ENCODE assay signal across 1 cellular context in the genomic region with DNA sequence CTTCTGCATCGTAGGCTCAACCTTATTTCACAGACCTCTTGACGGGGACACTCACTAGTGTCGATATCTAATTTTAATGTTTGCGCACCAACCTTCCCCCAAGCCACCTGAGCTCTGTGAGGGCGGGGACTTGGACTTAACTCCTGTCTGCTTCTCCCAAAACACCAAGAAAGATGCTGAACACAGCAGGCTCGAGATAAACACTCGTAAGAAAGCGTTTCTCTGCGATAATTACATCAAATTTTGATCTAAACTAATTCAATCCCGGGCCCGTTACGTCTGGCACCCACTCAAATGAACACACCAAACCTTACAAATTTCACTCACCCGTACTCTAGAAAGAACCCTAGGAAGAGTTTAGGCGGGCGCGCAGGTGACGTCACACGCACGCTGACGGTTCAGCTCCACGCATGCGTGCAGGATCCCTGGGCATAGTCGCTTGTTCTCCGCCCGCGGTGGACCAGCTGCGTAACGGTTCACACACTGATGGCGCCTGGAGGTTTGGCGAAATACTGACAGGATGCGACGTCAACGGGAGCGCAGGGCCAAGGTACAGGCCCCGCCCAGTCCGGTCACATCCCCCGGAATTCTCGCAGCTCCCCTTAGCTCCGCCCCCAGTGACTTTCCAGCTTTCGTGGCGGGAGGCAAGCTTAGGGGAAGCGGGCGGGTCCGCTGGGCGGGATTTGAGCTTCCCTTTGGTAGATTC.
TF ChIP-seq lines count a peak whose summit lies in the region.

A gene with protein sequence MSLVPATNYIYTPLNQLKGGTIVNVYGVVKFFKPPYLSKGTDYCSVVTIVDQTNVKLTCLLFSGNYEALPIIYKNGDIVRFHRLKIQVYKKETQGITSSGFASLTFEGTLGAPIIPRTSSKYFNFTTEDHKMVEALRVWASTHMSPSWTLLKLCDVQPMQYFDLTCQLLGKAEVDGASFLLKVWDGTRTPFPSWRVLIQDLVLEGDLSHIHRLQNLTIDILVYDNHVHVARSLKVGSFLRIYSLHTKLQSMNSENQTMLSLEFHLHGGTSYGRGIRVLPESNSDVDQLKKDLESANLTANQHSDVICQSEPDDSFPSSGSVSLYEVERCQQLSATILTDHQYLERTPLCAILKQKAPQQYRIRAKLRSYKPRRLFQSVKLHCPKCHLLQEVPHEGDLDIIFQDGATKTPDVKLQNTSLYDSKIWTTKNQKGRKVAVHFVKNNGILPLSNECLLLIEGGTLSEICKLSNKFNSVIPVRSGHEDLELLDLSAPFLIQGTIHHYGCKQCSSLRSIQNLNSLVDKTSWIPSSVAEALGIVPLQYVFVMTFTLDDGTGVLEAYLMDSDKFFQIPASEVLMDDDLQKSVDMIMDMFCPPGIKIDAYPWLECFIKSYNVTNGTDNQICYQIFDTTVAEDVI (minus strand): TSS at position 359 of the 706 bp plus-strand sequence. CDS start 32,652 bp downstream, outside the sequence.

TF ChIP-seq in K562, 482 proteins besides CTCF, POLR2A, EP300 and RAD21 (continued from another document and continues in another):
- TF ChIP-seq, protein P1, sequence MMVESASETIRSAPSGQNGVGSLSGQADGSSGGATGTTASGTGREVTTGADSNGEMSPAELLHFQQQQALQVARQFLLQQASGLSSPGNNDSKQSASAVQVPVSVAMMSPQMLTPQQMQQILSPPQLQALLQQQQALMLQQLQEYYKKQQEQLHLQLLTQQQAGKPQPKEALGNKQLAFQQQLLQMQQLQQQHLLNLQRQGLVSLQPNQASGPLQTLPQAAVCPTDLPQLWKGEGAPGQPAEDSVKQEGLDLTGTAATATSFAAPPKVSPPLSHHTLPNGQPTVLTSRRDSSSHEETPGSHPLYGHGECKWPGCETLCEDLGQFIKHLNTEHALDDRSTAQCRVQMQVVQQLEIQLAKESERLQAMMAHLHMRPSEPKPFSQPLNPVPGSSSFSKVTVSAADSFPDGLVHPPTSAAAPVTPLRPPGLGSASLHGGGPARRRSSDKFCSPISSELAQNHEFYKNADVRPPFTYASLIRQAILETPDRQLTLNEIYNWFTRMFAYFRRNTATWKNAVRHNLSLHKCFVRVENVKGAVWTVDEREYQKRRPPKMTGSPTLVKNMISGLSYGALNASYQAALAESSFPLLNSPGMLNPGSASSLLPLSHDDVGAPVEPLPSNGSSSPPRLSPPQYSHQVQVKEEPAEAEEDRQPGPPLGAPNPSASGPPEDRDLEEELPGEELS (CRISPR knock-in tag; IDR thresholded peaks at IDR 0.05; ENCODE audit: borderline replicate concordance): peak; percentile 46; the same call in 1 of the 2 replicates
- TF ChIP-seq ZNF263 (CRISPR knock-in tag; IDR thresholded peaks at IDR 0.05; ENCODE audit: borderline replicate concordance): no peak
- TF ChIP-seq POLR3G (IDR thresholded peaks at IDR 0.05; ENCODE audit: extremely low read depth, insufficient read length, insufficient replicate concordance): no peak
- peak; percentile 69 for TF ChIP-seq CHD2 (IDR thresholded peaks at IDR 0.05; ENCODE audit: low read depth, low read length)
- TF ChIP-seq TAF1 (IDR thresholded peaks at IDR 0.05; ENCODE audit: control insufficient read depth, extremely low read depth, insufficient read depth, low read length, severe bottlenecking): peak; percentile 83
- TF ChIP-seq NR2C1 (IDR thresholded peaks at IDR 0.05): no peak
- TF ChIP-seq NR2C1 (tag; IDR thresholded peaks at IDR 0.05): no peak
- TF ChIP-seq TAF7 (tag; IDR thresholded peaks at IDR 0.05): peak; percentile 50; the same call in 1 of the 2 replicates
- TF ChIP-seq JUN (IDR thresholded peaks at IDR 0.05; ENCODE audit: borderline replicate concordance, low read depth, low read length): peak; percentile 71
- TF ChIP-seq JUN (CRISPR knock-in tag; IDR thresholded peaks at IDR 0.05; ENCODE audit: borderline replicate concordance): peak; percentile 74; the same call in 1 of the 2 replicates
- no peak; the same call in 1 of the 2 replicates for TF ChIP-seq ZNF212 (CRISPR knock-in tag; IDR thresholded peaks at IDR 0.05)
- no peak for TF ChIP-seq KDM4B (IDR thresholded peaks at IDR 0.05; ENCODE audit: borderline replicate concordance in 2 of 2, low read depth in 1 of 2)
- peak; percentile 55 for TF ChIP-seq LEF1 (IDR thresholded peaks at IDR 0.05)
- TF ChIP-seq, protein P2, sequence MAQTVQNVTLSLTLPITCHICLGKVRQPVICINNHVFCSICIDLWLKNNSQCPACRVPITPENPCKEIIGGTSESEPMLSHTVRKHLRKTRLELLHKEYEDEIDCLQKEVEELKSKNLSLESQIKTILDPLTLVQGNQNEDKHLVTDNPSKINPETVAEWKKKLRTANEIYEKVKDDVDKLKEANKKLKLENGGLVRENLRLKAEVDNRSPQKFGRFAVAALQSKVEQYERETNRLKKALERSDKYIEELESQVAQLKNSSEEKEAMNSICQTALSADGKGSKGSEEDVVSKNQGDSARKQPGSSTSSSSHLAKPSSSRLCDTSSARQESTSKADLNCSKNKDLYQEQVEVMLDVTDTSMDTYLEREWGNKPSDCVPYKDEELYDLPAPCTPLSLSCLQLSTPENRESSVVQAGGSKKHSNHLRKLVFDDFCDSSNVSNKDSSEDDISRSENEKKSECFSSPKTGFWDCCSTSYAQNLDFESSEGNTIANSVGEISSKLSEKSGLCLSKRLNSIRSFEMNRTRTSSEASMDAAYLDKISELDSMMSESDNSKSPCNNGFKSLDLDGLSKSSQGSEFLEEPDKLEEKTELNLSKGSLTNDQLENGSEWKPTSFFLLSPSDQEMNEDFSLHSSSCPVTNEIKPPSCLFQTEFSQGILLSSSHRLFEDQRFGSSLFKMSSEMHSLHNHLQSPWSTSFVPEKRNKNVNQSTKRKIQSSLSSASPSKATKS (CRISPR knock-in tag; IDR thresholded peaks at IDR 0.05): no peak
- TF ChIP-seq NFXL1 (CRISPR knock-in tag; IDR thresholded peaks at IDR 0.05): no peak
- TF ChIP-seq GTF2E2 (tag; IDR thresholded peaks at IDR 0.05): no peak
- TF ChIP-seq PHB2 (IDR thresholded peaks at IDR 0.05; ENCODE audit: low read depth): no peak
- TF ChIP-seq, protein P3, sequence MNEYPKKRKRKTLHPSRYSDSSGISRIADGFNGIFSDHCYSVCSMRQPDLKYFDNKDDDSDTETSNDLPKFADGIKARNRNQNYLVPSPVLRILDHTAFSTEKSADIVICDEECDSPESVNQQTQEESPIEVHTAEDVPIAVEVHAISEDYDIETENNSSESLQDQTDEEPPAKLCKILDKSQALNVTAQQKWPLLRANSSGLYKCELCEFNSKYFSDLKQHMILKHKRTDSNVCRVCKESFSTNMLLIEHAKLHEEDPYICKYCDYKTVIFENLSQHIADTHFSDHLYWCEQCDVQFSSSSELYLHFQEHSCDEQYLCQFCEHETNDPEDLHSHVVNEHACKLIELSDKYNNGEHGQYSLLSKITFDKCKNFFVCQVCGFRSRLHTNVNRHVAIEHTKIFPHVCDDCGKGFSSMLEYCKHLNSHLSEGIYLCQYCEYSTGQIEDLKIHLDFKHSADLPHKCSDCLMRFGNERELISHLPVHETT (CRISPR knock-in tag; conservative IDR thresholded peaks at IDR 0.05 in 1 of 2, IDR thresholded peaks at IDR 0.05 in 1 of 2): peak in 1 of 2 experiments; percentile 79; a peak in 1 of 4 replicates
- TF ChIP-seq ZC3H11A (IDR thresholded peaks at IDR 0.05; ENCODE audit: low read depth, low read length): 0 out of 2 replicates have a peak, but pooled peaks have one; percentile 45
- peak; percentile 97 for TF ChIP-seq CTBP1 (IDR thresholded peaks at IDR 0.05; ENCODE audit: borderline replicate concordance)
- TF ChIP-seq, protein P4, sequence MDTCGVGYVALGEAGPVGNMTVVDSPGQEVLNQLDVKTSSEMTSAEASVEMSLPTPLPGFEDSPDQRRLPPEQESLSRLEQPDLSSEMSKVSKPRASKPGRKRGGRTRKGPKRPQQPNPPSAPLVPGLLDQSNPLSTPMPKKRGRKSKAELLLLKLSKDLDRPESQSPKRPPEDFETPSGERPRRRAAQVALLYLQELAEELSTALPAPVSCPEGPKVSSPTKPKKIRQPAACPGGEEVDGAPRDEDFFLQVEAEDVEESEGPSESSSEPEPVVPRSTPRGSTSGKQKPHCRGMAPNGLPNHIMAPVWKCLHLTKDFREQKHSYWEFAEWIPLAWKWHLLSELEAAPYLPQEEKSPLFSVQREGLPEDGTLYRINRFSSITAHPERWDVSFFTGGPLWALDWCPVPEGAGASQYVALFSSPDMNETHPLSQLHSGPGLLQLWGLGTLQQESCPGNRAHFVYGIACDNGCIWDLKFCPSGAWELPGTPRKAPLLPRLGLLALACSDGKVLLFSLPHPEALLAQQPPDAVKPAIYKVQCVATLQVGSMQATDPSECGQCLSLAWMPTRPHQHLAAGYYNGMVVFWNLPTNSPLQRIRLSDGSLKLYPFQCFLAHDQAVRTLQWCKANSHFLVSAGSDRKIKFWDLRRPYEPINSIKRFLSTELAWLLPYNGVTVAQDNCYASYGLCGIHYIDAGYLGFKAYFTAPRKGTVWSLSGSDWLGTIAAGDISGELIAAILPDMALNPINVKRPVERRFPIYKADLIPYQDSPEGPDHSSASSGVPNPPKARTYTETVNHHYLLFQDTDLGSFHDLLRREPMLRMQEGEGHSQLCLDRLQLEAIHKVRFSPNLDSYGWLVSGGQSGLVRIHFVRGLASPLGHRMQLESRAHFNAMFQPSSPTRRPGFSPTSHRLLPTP (IDR thresholded peaks at IDR 0.05; ENCODE audit: borderline replicate concordance, extremely low read depth, insufficient read length): no peak
- no peak for TF ChIP-seq FOXJ3 (CRISPR knock-in tag; IDR thresholded peaks at IDR 0.05)
- TF ChIP-seq TOE1 (IDR thresholded peaks at IDR 0.05; ENCODE audit: borderline replicate concordance): no peak
- TF ChIP-seq TOE1 (CRISPR knock-in tag; IDR thresholded peaks at IDR 0.05; ENCODE audit: borderline replicate concordance, low read depth): no peak
- TF ChIP-seq COPS2 (conservative IDR thresholded peaks at IDR 0.05): no peak
- TF ChIP-seq SIN3B (IDR thresholded peaks at IDR 0.05; ENCODE audit: low read depth): peak; percentile 89
- TF ChIP-seq ZKSCAN8 (CRISPR knock-in tag; IDR thresholded peaks at IDR 0.05): no peak
- 0 out of 2 replicates have a peak, but pooled peaks have one; percentile 4 for TF ChIP-seq ZNF695 (CRISPR knock-in tag; IDR thresholded peaks at IDR 0.05)
- no peak for TF ChIP-seq GTF2A2 (tag; IDR thresholded peaks at IDR 0.05)
- TF ChIP-seq ZNF766 (CRISPR knock-in tag; conservative IDR thresholded peaks at IDR 0.05): 0 out of 2 replicates have a peak, but pooled peaks have one; percentile 12
- TF ChIP-seq, protein P5, sequence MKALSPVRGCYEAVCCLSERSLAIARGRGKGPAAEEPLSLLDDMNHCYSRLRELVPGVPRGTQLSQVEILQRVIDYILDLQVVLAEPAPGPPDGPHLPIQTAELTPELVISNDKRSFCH (CRISPR knock-in tag; IDR thresholded peaks at IDR 0.05): no peak
- TF ChIP-seq, protein P5 (tag; IDR thresholded peaks at IDR 0.05): no peak
- TF ChIP-seq, protein P6, sequence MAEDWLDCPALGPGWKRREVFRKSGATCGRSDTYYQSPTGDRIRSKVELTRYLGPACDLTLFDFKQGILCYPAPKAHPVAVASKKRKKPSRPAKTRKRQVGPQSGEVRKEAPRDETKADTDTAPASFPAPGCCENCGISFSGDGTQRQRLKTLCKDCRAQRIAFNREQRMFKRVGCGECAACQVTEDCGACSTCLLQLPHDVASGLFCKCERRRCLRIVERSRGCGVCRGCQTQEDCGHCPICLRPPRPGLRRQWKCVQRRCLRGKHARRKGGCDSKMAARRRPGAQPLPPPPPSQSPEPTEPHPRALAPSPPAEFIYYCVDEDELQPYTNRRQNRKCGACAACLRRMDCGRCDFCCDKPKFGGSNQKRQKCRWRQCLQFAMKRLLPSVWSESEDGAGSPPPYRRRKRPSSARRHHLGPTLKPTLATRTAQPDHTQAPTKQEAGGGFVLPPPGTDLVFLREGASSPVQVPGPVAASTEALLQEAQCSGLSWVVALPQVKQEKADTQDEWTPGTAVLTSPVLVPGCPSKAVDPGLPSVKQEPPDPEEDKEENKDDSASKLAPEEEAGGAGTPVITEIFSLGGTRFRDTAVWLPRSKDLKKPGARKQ (CRISPR knock-in tag; IDR thresholded peaks at IDR 0.05): no peak
- TF ChIP-seq SMARCE1 (IDR thresholded peaks at IDR 0.05): peak; percentile 53
- no peak for TF ChIP-seq PURB (CRISPR knock-in tag; IDR thresholded peaks at IDR 0.05; ENCODE audit: low read depth)
- no peak for TF ChIP-seq ZNF79 (CRISPR knock-in tag; IDR thresholded peaks at IDR 0.05; ENCODE audit: low read depth)
- TF ChIP-seq ZFP30 (CRISPR knock-in tag; IDR thresholded peaks at IDR 0.05; ENCODE audit: borderline replicate concordance): no peak
- no peak for TF ChIP-seq NELFE (IDR thresholded peaks at IDR 0.05; ENCODE audit: insufficient read depth, insufficient read length)
- no peak for TF ChIP-seq RBM17 (IDR thresholded peaks at IDR 0.05; ENCODE audit: borderline replicate concordance, low read depth, low read length)
- TF ChIP-seq NR4A1 (CRISPR knock-in tag; IDR thresholded peaks at IDR 0.05): no peak
- TF ChIP-seq NR4A1 (tag; IDR thresholded peaks at IDR 0.05): no peak
- TF ChIP-seq TBL1XR1 (IDR thresholded peaks at IDR 0.05; ENCODE audit: low read length in 2 of 2): peak in 1 of 2 experiments; percentile 96; a peak in 2 of 4 replicates
- TF ChIP-seq, protein P7, sequence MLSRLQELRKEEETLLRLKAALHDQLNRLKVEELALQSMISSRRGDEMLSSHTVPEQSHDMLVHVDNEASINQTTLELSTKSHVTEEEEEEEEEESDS (CRISPR knock-in tag; IDR thresholded peaks at IDR 0.05): no peak
- TF ChIP-seq HMG20B (CRISPR knock-in tag; IDR thresholded peaks at IDR 0.05): no peak
- no peak for TF ChIP-seq TCF7L2 (IDR thresholded peaks at IDR 0.05; ENCODE audit: low read depth, low read length)
- TF ChIP-seq, protein P8, sequence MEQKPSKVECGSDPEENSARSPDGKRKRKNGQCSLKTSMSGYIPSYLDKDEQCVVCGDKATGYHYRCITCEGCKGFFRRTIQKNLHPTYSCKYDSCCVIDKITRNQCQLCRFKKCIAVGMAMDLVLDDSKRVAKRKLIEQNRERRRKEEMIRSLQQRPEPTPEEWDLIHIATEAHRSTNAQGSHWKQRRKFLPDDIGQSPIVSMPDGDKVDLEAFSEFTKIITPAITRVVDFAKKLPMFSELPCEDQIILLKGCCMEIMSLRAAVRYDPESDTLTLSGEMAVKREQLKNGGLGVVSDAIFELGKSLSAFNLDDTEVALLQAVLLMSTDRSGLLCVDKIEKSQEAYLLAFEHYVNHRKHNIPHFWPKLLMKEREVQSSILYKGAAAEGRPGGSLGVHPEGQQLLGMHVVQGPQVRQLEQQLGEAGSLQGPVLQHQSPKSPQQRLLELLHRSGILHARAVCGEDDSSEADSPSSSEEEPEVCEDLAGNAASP (IDR thresholded peaks at IDR 0.05): no peak
- TF ChIP-seq, protein P9, sequence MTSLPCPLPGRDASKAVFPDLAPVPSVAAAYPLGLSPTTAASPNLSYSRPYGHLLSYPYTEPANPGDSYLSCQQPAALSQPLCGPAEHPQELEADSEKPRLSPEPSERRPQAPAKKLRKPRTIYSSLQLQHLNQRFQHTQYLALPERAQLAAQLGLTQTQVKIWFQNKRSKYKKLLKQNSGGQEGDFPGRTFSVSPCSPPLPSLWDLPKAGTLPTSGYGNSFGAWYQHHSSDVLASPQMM (CRISPR knock-in tag; IDR thresholded peaks at IDR 0.05): no peak
- peak; percentile 80 for TF ChIP-seq TEAD4 (IDR thresholded peaks at IDR 0.05; ENCODE audit: low read length)
- no peak for TF ChIP-seq TEAD4 (CRISPR knock-in tag; IDR thresholded peaks at IDR 0.05; ENCODE audit: borderline replicate concordance)
